1 cellular context compared by ENCODE assay signal in genomic region chr7:2981103-2981480, GRCh38.
TF ChIP-seq lines count a peak whose summit lies in the region.

No MANE protein-coding gene starts in this region.

TF ChIP-seq in GM12878, 131 proteins besides CTCF, POLR2A, EP300 and RAD21 (continued from another document):
- no peak for TF ChIP-seq EZH2 (IDR thresholded peaks at IDR 0.05; ENCODE audit: borderline replicate concordance, control insufficient read depth, low read depth, low read length)
- TF ChIP-seq CBX5 (IDR thresholded peaks at IDR 0.05; ENCODE audit: low read depth), result no peak
- TF ChIP-seq MLLT1 (IDR thresholded peaks at IDR 0.05), result no peak
- no peak for TF ChIP-seq ZSCAN29 (IDR thresholded peaks at IDR 0.05)
- TF ChIP-seq LARP7 (IDR thresholded peaks at IDR 0.05), result no peak
- no peak for TF ChIP-seq POU2F2 (IDR thresholded peaks at IDR 0.05; ENCODE audit: borderline replicate concordance, low read depth, low read length)
- TF ChIP-seq ZNF592 (IDR thresholded peaks at IDR 0.05), result no peak
- TF ChIP-seq, protein P1, sequence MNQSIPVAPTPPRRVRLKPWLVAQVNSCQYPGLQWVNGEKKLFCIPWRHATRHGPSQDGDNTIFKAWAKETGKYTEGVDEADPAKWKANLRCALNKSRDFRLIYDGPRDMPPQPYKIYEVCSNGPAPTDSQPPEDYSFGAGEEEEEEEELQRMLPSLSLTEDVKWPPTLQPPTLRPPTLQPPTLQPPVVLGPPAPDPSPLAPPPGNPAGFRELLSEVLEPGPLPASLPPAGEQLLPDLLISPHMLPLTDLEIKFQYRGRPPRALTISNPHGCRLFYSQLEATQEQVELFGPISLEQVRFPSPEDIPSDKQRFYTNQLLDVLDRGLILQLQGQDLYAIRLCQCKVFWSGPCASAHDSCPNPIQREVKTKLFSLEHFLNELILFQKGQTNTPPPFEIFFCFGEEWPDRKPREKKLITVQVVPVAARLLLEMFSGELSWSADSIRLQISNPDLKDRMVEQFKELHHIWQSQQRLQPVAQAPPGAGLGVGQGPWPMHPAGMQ (IDR thresholded peaks at IDR 0.05; ENCODE audit: borderline replicate concordance), result no peak
- no peak for TF ChIP-seq NBN (IDR thresholded peaks at IDR 0.05)
- TF ChIP-seq ZNF24 (IDR thresholded peaks at IDR 0.05), result no peak
- TF ChIP-seq POLR2AphosphoS2 (IDR thresholded peaks at IDR 0.05; ENCODE audit: low read depth, low read length), result no peak
- TF ChIP-seq HCFC1 (IDR thresholded peaks at IDR 0.05; ENCODE audit: low read length), result no peak
- TF ChIP-seq USF1 (IDR thresholded peaks at IDR 0.05; ENCODE audit: borderline replicate concordance, extremely low read length, insufficient read depth, low read depth, low read length), result no peak
- TF ChIP-seq BMI1 (IDR thresholded peaks at IDR 0.05; ENCODE audit: borderline replicate concordance), result no peak
